In the genomic region with DNA sequence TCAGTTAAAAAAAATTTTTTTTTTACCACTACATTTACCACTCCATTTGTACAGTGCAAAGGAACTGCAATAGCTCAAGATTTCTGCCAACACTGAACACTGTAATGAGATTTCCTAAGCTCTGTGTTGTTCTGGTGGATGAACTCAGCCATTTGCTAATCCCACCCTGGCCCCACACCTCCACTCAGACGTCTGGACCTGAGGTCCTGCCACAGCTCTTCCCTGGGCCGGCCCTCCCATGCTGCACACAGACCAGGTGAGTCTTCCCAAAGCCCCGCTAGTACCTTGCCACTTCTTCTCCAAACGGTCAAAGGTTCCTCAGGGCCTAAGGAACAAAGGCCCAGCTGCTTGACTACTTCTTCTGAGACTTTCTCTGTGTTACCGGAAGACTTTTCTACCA, we compare ENCODE assay signal across 9 cellular contexts. TPM values are rescaled to one million over a fixed set of nuclear protein-coding genes. Genes with fewer than 3 reads are reported as not detected.
DNase-seq lines count a peak whose midpoint lies in the region; ATAC-seq and TF ChIP-seq lines count a peak whose summit lies in the region.
"Had no signal": no experiment of that assay in that cellular context is flagged by ENCODE, and none has a peak within 500 bp of the region (broad histone marks: within the 10 kb centered on the region; RNA-seq: fewer than 3 reads in every experiment).

No MANE protein-coding gene starts in this region.

- WGBS in esophagus, 2 donors = 69 to 74% methylated on average over 5 of the region's 5 CpGs

- H3K36me3 ChIP-seq in ACC112 (ENCODE audit: insufficient read depth, low read length) = no peaks in the 10 kb centered on the region
- peaks cover 14% of the 10 kb centered on the region; the same call in 1 of the 2 replicates for H3K36me3 ChIP-seq in SJSA1
- H3K36me3 ChIP-seq in esophagus (ENCODE audit: control insufficient read depth in 2 of 2, insufficient read depth in 2 of 2, low read length in 1 of 2) = peaks cover 0 to 2% of the 10 kb centered on the region in 2 donors
- H3K36me3 ChIP-seq in neutrophil = peaks cover 65% of the 10 kb centered on the region

- H3K9me3 ChIP-seq in SJSA1 (replicated peaks) (no peaks in the 10 kb centered on the region), esophagus (ENCODE audit: control insufficient read depth in 2 of 2, insufficient read depth in 1 of 2, low read depth in 1 of 2, low read length in 1 of 2) (no peaks in the 10 kb centered on the region), neutrophil (no peaks in the 10 kb centered on the region)

- no peak for TF ChIP-seq CTCF in neutrophil (IDR thresholded peaks at IDR 0.05)

- peaks cover 74% of the 10 kb centered on the region for H3K79me2 ChIP-seq in ACC112 (ENCODE audit: control insufficient read depth, insufficient read depth, low read length, unreplicated experiment)

- no peak overlapping the region for H2AFZ ChIP-seq in ACC112 (ENCODE audit: low read length, unreplicated experiment)

- DNase-seq in SJSA1 (ENCODE audit: low read depth in 1 of 2, low spot score in 2 of 2) = no peak
- no peak for DNase-seq in GDM1 (lab: John Stamatoyannopoulos, UW)
- no peak for DNase-seq in NCI-H1436 (lab: John Stamatoyannopoulos, UW)
- DNase-seq: COR-L47 had no signal

- H3K4me3 ChIP-seq in ACC112 (ENCODE audit: low read depth, low read length) (no peak overlapping the region), SJSA1 (no peak overlapping the region), esophagus (ENCODE audit: low read depth in 1 of 2, low read length in 2 of 2) (no peak overlapping the region), neutrophil (ENCODE audit: low read depth in 1 of 2, low read length in 1 of 2) (no peak overlapping the region)

- ATAC-seq in GM21367 (IDR thresholded peaks at IDR 0.05; ENCODE audit: unreplicated experiment) = no peak
- no peak for ATAC-seq in GM19324 (IDR thresholded peaks at IDR 0.05; ENCODE audit: low FRiP score, unreplicated experiment)

- H3K4me1 ChIP-seq in ACC112 (ENCODE audit: control insufficient read depth, insufficient read depth, low read length, unreplicated experiment) (peaks cover 28% of the 10 kb centered on the region), SJSA1 (replicated peaks) (peaks cover 56% of the 10 kb centered on the region), esophagus (ENCODE audit: control insufficient read depth in 2 of 2, insufficient read depth in 2 of 2, low read length in 1 of 2) (peaks cover 2 to 5% of the 10 kb centered on the region in 2 donors), neutrophil (ENCODE audit: control insufficient read depth in 1 of 2, insufficient read depth in 1 of 2, low read depth in 1 of 2, low read length in 1 of 2) (peaks cover 24 to 40% of the 10 kb centered on the region in 2 experiments)

- H3K27me3 ChIP-seq in ACC112 (ENCODE audit: insufficient read depth, low read length) (no peaks in the 10 kb centered on the region), SJSA1 (replicated peaks) (no peaks in the 10 kb centered on the region), esophagus (ENCODE audit: control insufficient read depth in 1 of 2, insufficient read depth in 2 of 2, low read length in 2 of 2) (no peaks in the 10 kb centered on the region), neutrophil (no peaks in the 10 kb centered on the region)

- H3K27ac ChIP-seq in ACC112 (ENCODE audit: low read depth, low read length) (peak overlapping the region; percentile 91), SJSA1 (peak overlapping the region; percentile 66), esophagus (ENCODE audit: low read depth in 2 of 2, low read length in 1 of 2) (peak overlapping the region; percentile 43 to 82), neutrophil (peak overlapping the region; percentile 83)

RNA-seq across cellular contexts. Expression of gene SLC45A1, which starts 56.4 kb away (rescaled TPM):
- 0.44 and 2.5 TPM in 2 replicates for total RNA-seq in SJSA1 (2014; rRNA removed; shearing (Covaris generic))
- 1 to 10 TPM in 1 of 2 donors, under 1 TPM in 1; 0.61 to 1.1 TPM for polyA plus RNA-seq in esophagus
